1 cellular context compared by ENCODE assay signal in the genomic region with DNA sequence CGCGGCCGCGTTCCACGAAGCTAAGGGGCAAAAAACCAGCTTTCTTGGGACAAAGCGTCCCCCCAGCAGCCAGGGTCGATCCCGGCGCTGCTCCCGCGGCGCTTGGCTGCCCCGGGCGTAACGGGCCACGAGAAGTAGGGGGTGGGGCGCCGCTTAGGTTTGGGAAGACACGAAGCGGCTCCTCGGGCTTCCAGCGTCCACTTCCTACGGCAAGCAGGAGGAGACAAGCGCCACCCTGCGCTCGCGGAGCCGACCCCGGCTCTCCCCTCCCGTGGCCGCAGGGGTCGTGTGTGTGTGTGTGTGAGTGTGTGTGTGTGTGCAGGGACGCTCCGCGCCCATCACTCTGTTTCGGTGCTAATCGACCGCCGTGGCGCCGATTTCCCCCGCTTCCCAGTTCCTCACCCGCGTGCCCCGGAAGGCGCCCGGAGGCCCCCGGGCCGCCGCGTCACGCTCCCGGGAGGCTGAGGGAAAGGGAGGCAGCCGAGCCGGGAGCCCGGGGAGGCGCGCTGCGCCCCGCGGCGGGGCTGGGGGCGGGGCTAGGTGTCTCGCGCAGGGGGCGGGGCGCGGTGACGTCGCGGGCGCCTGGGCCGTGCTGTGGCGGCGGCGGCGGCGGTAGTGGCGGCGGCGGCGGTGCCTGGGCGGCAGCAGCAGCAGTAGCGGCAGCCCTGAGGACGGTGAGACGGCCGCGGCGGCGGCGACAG.
TF ChIP-seq lines count a peak whose summit lies in the region.

A gene (plus strand): TSS at position 575 of the 701 bp plus-strand sequence. CDS start 36,681 bp downstream, outside the sequence.

TF ChIP-seq in HepG2, 621 proteins besides CTCF, POLR2A, EP300 and RAD21 (continued from another document and continues in another):
- TF ChIP-seq, protein P1, sequence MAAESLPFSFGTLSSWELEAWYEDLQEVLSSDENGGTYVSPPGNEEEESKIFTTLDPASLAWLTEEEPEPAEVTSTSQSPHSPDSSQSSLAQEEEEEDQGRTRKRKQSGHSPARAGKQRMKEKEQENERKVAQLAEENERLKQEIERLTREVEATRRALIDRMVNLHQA (CRISPR knock-in tag; IDR thresholded peaks at IDR 0.05): no peak
- TF ChIP-seq ZNF205 (CRISPR knock-in tag; IDR thresholded peaks at IDR 0.05) (peak; percentile 71), PHF20 (CRISPR knock-in tag; IDR thresholded peaks at IDR 0.05) (peak; percentile 75), MED8 (CRISPR knock-in tag; IDR thresholded peaks at IDR 0.05; ENCODE audit: insufficient replicate concordance) (no peak), IRF2 (CRISPR knock-in tag; IDR thresholded peaks at IDR 0.05) (peak; percentile 65; the same call in 1 of the 2 replicates), NONO (IDR thresholded peaks at IDR 0.05) (no peak), NONO (CRISPR knock-in tag; conservative IDR thresholded peaks at IDR 0.05) (peak; percentile 82), ZNF879 (CRISPR knock-in tag; IDR thresholded peaks at IDR 0.05) (peak; percentile 76; the same call in 1 of the 2 replicates), ZFYVE20 (CRISPR knock-in tag; IDR thresholded peaks at IDR 0.05; ENCODE audit: borderline replicate concordance, low read depth) (no peak), NFE2 (CRISPR knock-in tag; IDR thresholded peaks at IDR 0.05) (no peak), RBAK (CRISPR knock-in tag; IDR thresholded peaks at IDR 0.05) (no peak), IKZF4 (CRISPR knock-in tag; IDR thresholded peaks at IDR 0.05; ENCODE audit: borderline replicate concordance, low read depth, not compliant biosample characterization) (no peak), NR2F2 (IDR thresholded peaks at IDR 0.05; ENCODE audit: borderline replicate concordance, low read depth) (no peak), ZNF337 (CRISPR knock-in tag; IDR thresholded peaks at IDR 0.05; ENCODE audit: borderline replicate concordance, low read depth) (0 out of 2 replicates have a peak, but pooled peaks have one; percentile 72), ZSCAN22 (CRISPR knock-in tag; IDR thresholded peaks at IDR 0.05) (peak; percentile 35; the same call in 1 of the 2 replicates), ZNF577 (CRISPR knock-in tag; IDR thresholded peaks at IDR 0.05; ENCODE audit: borderline replicate concordance, low read depth) (no peak), ZNF75D (CRISPR knock-in tag; IDR thresholded peaks at IDR 0.05; ENCODE audit: borderline replicate concordance) (no peak), ZNF841 (CRISPR knock-in tag; IDR thresholded peaks at IDR 0.05; ENCODE audit: borderline replicate concordance) (0 out of 2 replicates have a peak, but pooled peaks have one; percentile 11), NCOA1 (CRISPR knock-in tag; IDR thresholded peaks at IDR 0.05) (no peak), BHLHE40 (IDR thresholded peaks at IDR 0.05; ENCODE audit: low read length) (no peak), ZNF615 (CRISPR knock-in tag; IDR thresholded peaks at IDR 0.05; ENCODE audit: borderline replicate concordance) (no peak), ZSCAN12 (CRISPR knock-in tag; IDR thresholded peaks at IDR 0.05) (0 out of 2 replicates have a peak, but pooled peaks have one; percentile 65), SP5 (CRISPR knock-in tag; IDR thresholded peaks at IDR 0.05; ENCODE audit: borderline replicate concordance, low read depth) (0 out of 2 replicates have a peak, but pooled peaks have one; percentile 9), ZNF350 (CRISPR knock-in tag; IDR thresholded peaks at IDR 0.05; ENCODE audit: borderline replicate concordance, low read depth) (peak; percentile 90), MIXL1 (CRISPR knock-in tag; IDR thresholded peaks at IDR 0.05) (no peak), ZNF430 (CRISPR knock-in tag; IDR thresholded peaks at IDR 0.05) (peak; percentile 93), ZNF616 (CRISPR knock-in tag; IDR thresholded peaks at IDR 0.05; ENCODE audit: low read depth) (peak; percentile 52; the same call in 1 of the 2 replicates), RBM39 (IDR thresholded peaks at IDR 0.05; ENCODE audit: low read depth, low read length, poor library complexity, severe bottlenecking) (peak; percentile 81), ZNF317 (CRISPR knock-in tag; IDR thresholded peaks at IDR 0.05) (peak; percentile 71; the same call in 1 of the 2 replicates), ZNF484 (CRISPR knock-in tag; IDR thresholded peaks at IDR 0.05; ENCODE audit: borderline replicate concordance, low read depth) (no peak), ZNF570 (CRISPR knock-in tag; IDR thresholded peaks at IDR 0.05; ENCODE audit: borderline replicate concordance) (no peak), HCFC1 (IDR thresholded peaks at IDR 0.05; ENCODE audit: low read depth, low read length) (no peak), KAT8 (CRISPR knock-in tag; IDR thresholded peaks at IDR 0.05) (peak; percentile 71)
- TF ChIP-seq, protein P2, sequence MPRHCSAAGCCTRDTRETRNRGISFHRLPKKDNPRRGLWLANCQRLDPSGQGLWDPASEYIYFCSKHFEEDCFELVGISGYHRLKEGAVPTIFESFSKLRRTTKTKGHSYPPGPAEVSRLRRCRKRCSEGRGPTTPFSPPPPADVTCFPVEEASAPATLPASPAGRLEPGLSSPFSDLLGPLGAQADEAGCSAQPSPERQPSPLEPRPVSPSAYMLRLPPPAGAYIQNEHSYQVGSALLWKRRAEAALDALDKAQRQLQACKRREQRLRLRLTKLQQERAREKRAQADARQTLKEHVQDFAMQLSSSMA (CRISPR knock-in tag; IDR thresholded peaks at IDR 0.05): peak; percentile 95
- TF ChIP-seq, protein P3, sequence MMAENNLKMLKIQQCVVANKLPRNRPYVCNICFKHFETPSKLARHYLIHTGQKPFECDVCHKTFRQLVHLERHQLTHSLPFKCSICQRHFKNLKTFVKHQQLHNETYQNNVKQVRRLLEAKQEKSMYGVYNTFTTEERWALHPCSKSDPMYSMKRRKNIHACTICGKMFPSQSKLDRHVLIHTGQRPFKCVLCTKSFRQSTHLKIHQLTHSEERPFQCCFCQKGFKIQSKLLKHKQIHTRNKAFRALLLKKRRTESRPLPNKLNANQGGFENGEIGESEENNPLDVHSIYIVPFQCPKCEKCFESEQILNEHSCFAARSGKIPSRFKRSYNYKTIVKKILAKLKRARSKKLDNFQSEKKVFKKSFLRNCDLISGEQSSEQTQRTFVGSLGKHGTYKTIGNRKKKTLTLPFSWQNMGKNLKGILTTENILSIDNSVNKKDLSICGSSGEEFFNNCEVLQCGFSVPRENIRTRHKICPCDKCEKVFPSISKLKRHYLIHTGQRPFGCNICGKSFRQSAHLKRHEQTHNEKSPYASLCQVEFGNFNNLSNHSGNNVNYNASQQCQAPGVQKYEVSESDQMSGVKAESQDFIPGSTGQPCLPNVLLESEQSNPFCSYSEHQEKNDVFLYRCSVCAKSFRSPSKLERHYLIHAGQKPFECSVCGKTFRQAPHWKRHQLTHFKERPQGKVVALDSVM (CRISPR knock-in tag; IDR thresholded peaks at IDR 0.05): peak; percentile 96
- TF ChIP-seq, protein P4, sequence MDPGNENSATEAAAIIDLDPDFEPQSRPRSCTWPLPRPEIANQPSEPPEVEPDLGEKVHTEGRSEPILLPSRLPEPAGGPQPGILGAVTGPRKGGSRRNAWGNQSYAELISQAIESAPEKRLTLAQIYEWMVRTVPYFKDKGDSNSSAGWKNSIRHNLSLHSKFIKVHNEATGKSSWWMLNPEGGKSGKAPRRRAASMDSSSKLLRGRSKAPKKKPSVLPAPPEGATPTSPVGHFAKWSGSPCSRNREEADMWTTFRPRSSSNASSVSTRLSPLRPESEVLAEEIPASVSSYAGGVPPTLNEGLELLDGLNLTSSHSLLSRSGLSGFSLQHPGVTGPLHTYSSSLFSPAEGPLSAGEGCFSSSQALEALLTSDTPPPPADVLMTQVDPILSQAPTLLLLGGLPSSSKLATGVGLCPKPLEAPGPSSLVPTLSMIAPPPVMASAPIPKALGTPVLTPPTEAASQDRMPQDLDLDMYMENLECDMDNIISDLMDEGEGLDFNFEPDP (CRISPR knock-in tag; conservative IDR thresholded peaks at IDR 0.05): no peak
- TF ChIP-seq, protein P5, sequence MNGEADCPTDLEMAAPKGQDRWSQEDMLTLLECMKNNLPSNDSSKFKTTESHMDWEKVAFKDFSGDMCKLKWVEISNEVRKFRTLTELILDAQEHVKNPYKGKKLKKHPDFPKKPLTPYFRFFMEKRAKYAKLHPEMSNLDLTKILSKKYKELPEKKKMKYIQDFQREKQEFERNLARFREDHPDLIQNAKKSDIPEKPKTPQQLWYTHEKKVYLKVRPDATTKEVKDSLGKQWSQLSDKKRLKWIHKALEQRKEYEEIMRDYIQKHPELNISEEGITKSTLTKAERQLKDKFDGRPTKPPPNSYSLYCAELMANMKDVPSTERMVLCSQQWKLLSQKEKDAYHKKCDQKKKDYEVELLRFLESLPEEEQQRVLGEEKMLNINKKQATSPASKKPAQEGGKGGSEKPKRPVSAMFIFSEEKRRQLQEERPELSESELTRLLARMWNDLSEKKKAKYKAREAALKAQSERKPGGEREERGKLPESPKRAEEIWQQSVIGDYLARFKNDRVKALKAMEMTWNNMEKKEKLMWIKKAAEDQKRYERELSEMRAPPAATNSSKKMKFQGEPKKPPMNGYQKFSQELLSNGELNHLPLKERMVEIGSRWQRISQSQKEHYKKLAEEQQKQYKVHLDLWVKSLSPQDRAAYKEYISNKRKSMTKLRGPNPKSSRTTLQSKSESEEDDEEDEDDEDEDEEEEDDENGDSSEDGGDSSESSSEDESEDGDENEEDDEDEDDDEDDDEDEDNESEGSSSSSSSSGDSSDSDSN (CRISPR knock-in tag; IDR thresholded peaks at IDR 0.05): peak; percentile 92
- TF ChIP-seq, protein P6, sequence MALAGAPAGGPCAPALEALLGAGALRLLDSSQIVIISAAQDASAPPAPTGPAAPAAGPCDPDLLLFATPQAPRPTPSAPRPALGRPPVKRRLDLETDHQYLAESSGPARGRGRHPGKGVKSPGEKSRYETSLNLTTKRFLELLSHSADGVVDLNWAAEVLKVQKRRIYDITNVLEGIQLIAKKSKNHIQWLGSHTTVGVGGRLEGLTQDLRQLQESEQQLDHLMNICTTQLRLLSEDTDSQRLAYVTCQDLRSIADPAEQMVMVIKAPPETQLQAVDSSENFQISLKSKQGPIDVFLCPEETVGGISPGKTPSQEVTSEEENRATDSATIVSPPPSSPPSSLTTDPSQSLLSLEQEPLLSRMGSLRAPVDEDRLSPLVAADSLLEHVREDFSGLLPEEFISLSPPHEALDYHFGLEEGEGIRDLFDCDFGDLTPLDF (CRISPR knock-in tag; IDR thresholded peaks at IDR 0.05): no peak
- TF ChIP-seq, protein P7, sequence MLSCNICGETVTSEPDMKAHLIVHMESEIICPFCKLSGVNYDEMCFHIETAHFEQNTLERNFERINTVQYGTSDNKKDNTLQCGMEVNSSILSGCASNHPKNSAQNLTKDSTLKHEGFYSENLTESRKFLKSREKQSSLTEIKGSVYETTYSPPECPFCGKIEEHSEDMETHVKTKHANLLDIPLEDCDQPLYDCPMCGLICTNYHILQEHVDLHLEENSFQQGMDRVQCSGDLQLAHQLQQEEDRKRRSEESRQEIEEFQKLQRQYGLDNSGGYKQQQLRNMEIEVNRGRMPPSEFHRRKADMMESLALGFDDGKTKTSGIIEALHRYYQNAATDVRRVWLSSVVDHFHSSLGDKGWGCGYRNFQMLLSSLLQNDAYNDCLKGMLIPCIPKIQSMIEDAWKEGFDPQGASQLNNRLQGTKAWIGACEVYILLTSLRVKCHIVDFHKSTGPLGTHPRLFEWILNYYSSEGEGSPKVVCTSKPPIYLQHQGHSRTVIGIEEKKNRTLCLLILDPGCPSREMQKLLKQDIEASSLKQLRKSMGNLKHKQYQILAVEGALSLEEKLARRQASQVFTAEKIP (CRISPR knock-in tag; IDR thresholded peaks at IDR 0.05; ENCODE audit: borderline replicate concordance): no peak
- TF ChIP-seq, protein P8, sequence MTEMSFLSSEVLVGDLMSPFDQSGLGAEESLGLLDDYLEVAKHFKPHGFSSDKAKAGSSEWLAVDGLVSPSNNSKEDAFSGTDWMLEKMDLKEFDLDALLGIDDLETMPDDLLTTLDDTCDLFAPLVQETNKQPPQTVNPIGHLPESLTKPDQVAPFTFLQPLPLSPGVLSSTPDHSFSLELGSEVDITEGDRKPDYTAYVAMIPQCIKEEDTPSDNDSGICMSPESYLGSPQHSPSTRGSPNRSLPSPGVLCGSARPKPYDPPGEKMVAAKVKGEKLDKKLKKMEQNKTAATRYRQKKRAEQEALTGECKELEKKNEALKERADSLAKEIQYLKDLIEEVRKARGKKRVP (CRISPR knock-in tag; IDR thresholded peaks at IDR 0.05): peak in 1 of 2 experiments; percentile 29; a peak in 1 of 4 replicates
- TF ChIP-seq, protein P9, sequence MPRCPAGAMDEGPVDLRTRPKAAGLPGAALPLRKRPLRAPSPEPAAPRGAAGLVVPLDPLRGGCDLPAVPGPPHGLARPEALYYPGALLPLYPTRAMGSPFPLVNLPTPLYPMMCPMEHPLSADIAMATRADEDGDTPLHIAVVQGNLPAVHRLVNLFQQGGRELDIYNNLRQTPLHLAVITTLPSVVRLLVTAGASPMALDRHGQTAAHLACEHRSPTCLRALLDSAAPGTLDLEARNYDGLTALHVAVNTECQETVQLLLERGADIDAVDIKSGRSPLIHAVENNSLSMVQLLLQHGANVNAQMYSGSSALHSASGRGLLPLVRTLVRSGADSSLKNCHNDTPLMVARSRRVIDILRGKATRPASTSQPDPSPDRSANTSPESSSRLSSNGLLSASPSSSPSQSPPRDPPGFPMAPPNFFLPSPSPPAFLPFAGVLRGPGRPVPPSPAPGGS (CRISPR knock-in tag; IDR thresholded peaks at IDR 0.05): peak; percentile 62
- TF ChIP-seq, protein P10, sequence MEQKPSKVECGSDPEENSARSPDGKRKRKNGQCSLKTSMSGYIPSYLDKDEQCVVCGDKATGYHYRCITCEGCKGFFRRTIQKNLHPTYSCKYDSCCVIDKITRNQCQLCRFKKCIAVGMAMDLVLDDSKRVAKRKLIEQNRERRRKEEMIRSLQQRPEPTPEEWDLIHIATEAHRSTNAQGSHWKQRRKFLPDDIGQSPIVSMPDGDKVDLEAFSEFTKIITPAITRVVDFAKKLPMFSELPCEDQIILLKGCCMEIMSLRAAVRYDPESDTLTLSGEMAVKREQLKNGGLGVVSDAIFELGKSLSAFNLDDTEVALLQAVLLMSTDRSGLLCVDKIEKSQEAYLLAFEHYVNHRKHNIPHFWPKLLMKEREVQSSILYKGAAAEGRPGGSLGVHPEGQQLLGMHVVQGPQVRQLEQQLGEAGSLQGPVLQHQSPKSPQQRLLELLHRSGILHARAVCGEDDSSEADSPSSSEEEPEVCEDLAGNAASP (CRISPR knock-in tag; IDR thresholded peaks at IDR 0.05; ENCODE audit: borderline replicate concordance): no peak
- TF ChIP-seq, protein P11, sequence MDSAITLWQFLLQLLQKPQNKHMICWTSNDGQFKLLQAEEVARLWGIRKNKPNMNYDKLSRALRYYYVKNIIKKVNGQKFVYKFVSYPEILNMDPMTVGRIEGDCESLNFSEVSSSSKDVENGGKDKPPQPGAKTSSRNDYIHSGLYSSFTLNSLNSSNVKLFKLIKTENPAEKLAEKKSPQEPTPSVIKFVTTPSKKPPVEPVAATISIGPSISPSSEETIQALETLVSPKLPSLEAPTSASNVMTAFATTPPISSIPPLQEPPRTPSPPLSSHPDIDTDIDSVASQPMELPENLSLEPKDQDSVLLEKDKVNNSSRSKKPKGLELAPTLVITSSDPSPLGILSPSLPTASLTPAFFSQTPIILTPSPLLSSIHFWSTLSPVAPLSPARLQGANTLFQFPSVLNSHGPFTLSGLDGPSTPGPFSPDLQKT (CRISPR knock-in tag; IDR thresholded peaks at IDR 0.05; ENCODE audit: borderline replicate concordance): no peak
- TF ChIP-seq, protein P12, sequence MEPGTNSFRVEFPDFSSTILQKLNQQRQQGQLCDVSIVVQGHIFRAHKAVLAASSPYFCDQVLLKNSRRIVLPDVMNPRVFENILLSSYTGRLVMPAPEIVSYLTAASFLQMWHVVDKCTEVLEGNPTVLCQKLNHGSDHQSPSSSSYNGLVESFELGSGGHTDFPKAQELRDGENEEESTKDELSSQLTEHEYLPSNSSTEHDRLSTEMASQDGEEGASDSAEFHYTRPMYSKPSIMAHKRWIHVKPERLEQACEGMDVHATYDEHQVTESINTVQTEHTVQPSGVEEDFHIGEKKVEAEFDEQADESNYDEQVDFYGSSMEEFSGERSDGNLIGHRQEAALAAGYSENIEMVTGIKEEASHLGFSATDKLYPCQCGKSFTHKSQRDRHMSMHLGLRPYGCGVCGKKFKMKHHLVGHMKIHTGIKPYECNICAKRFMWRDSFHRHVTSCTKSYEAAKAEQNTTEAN (CRISPR knock-in tag; conservative IDR thresholded peaks at IDR 0.05): peak; percentile 73; the same call in 1 of the 2 replicates
